ENCODE assay signal across 6 cellular contexts in genomic region chr1:229176457-229176856, GRCh38.
DNase-seq lines count a peak whose midpoint lies in the region; FAIRE-seq and TF ChIP-seq lines count a peak whose summit lies in the region.
"Not testable (repeated sequence)": the region's sequence is repeated elsewhere in the genome, so short reads cannot be mapped to it uniquely, and the experiment has no call there.

No MANE protein-coding gene starts in this region.

- not testable (repeated sequence) for H3K18ac ChIP-seq in trophoblast cell (ENCODE audit: low read length)

- not testable (repeated sequence) for H3K27me3 ChIP-seq in HUES6 (ENCODE audit: control insufficient read depth, insufficient read depth, low read length); astrocyte (ENCODE audit: insufficient read depth, low read length); trophoblast cell (ENCODE audit: insufficient read depth, low read length)

- H3K79me2 ChIP-seq in astrocyte (ENCODE audit: insufficient read depth, low read length); trophoblast cell (ENCODE audit: control insufficient read depth, insufficient read depth, low read length, poor library complexity): not testable (repeated sequence)

- not testable (repeated sequence) for H3K4me1 Mint-ChIP-seq in astrocyte (ENCODE audit: low read depth, unreplicated experiment)
- H3K4me1 Mint-ChIP-seq in nephron progenitor cell: peaks cover 22% of the 10 kb centered on the region

- peak; percentile 39 for DNase-seq in AG10803 (ENCODE audit: low read depth)
- peak; percentile 41 for DNase-seq in astrocyte (ENCODE audit: low read depth)
- DNase-seq in fibroblast of the aortic adventitia (ENCODE audit: low read depth): peak; percentile 39
- DNase-seq in nephron progenitor cell: peak; percentile 18
- DNase-seq in trophoblast cell: not testable (repeated sequence)

- not testable (repeated sequence) for H2BK12ac ChIP-seq in trophoblast cell (ENCODE audit: low read length)

- H3K23ac ChIP-seq in trophoblast cell (ENCODE audit: low read length): not testable (repeated sequence)

- peak overlapping the region; percentile 40 for H2BK5ac ChIP-seq in trophoblast cell (ENCODE audit: low read depth, low read length, poor library complexity)

- not testable (repeated sequence) for H3K4me3 Mint-ChIP-seq in astrocyte (ENCODE audit: unreplicated experiment); nephron progenitor cell

- not testable (repeated sequence) for H4K8ac ChIP-seq in trophoblast cell (ENCODE audit: low read depth, low read length)

- not testable (repeated sequence) for H4K12ac ChIP-seq in trophoblast cell (ENCODE audit: low read depth, low read length)

- not testable (repeated sequence) for H3K9me3 Mint-ChIP-seq in astrocyte (ENCODE audit: unreplicated experiment); nephron progenitor cell

- not testable (repeated sequence) for H3K9me3 ChIP-seq in HUES6 (ENCODE audit: control insufficient read depth, insufficient read depth, low read depth, low read length); astrocyte (ENCODE audit: insufficient read depth, low read depth, low read length); trophoblast cell (ENCODE audit: insufficient read depth, low read depth, low read length)

- H3K27me3 Mint-ChIP-seq in astrocyte (ENCODE audit: low read depth, unreplicated experiment); nephron progenitor cell (ENCODE audit: low read depth, poor library complexity): not testable (repeated sequence)

- H4K91ac ChIP-seq in trophoblast cell (ENCODE audit: low read depth, low read length): peak overlapping the region; percentile 37

- not testable (repeated sequence) for H2AFZ ChIP-seq in astrocyte (ENCODE audit: low read depth, low read length); trophoblast cell (ENCODE audit: insufficient read depth, low read length, poor library complexity)

- no CpG with 5 or more reads among the region's 6 CpGs for WGBS in trophoblast cell (ENCODE audit: extremely low coverage, insufficient coverage, insufficient read length)

- H3K4me3 ChIP-seq in AG10803 (ENCODE audit: low read length); astrocyte (ENCODE audit: insufficient read depth, low read depth, low read length); fibroblast of the aortic adventitia (ENCODE audit: low read depth, low read length); trophoblast cell (ENCODE audit: low read depth, low read length): not testable (repeated sequence)
- H3K4me3 ChIP-seq in HUES6 (ENCODE audit: low read depth, low read length): peak overlapping the region; percentile 59; the same call in 1 of the 2 replicates

- H3K14ac ChIP-seq in trophoblast cell (ENCODE audit: low read length): not testable (repeated sequence)

- H3K9ac ChIP-seq in HUES6 (ENCODE audit: low read length): peak overlapping the region; percentile 97
- not testable (repeated sequence) for H3K9ac ChIP-seq in astrocyte (ENCODE audit: low read length); trophoblast cell (ENCODE audit: low read length)

- peak overlapping the region; percentile 47; the same call in 1 of the 2 replicates for H3K27ac ChIP-seq in HUES6 (ENCODE audit: low read depth, low read length)
- H3K27ac ChIP-seq in astrocyte (ENCODE audit: low read depth, low read length); trophoblast cell (ENCODE audit: low read depth, low read length): not testable (repeated sequence)

- not testable (repeated sequence) for H4K20me1 ChIP-seq in astrocyte (ENCODE audit: insufficient read depth, low read length)

- H3K27ac Mint-ChIP-seq in astrocyte (ENCODE audit: unreplicated experiment); nephron progenitor cell: not testable (repeated sequence)

- H2BK120ac ChIP-seq in trophoblast cell (ENCODE audit: insufficient read depth, low read length, poor library complexity): peak overlapping the region; percentile 51

- FAIRE-seq in astrocyte (lab: Jason Lieb, UNC): not testable (repeated sequence)

- not testable (repeated sequence) for H3K4me2 ChIP-seq in astrocyte (ENCODE audit: low read length)
- peak overlapping the region; percentile 7 for H3K4me2 ChIP-seq in trophoblast cell (ENCODE audit: low read length)

- not testable (repeated sequence) for H3K79me1 ChIP-seq in trophoblast cell (ENCODE audit: low read length)

- not testable (repeated sequence) for H3K4ac ChIP-seq in trophoblast cell (ENCODE audit: low read depth, low read length)

- peaks cover 17% of the 10 kb centered on the region for H3K4me1 ChIP-seq in HUES6 (ENCODE audit: control insufficient read depth, insufficient read depth, low read length)
- H3K4me1 ChIP-seq in astrocyte (ENCODE audit: insufficient read depth, low read length); trophoblast cell (ENCODE audit: control insufficient read depth in 1 of 2, insufficient read depth in 2 of 2, low read length in 2 of 2): not testable (repeated sequence)

- H3K36me3 Mint-ChIP-seq in astrocyte (ENCODE audit: low read depth, unreplicated experiment); nephron progenitor cell (ENCODE audit: low read depth): not testable (repeated sequence)

- H2AK5ac ChIP-seq in trophoblast cell (ENCODE audit: low read length): not testable (repeated sequence)

- not testable (repeated sequence) for TF ChIP-seq CTCF in AG10803 (conservative IDR thresholded peaks at IDR 0.05; ENCODE audit: low read length); astrocyte (IDR thresholded peaks at IDR 0.05; ENCODE audit: insufficient read depth, low read depth, low read length); fibroblast of the aortic adventitia (IDR thresholded peaks at IDR 0.05; ENCODE audit: insufficient read depth, low read length); nephron progenitor cell (IDR thresholded peaks at IDR 0.05)

- not testable (repeated sequence) for H3K36me3 ChIP-seq in HUES6 (ENCODE audit: control insufficient read depth, insufficient read depth, low read length); astrocyte (ENCODE audit: insufficient read depth, low read length); trophoblast cell (ENCODE audit: control insufficient read depth in 1 of 2, insufficient read depth in 2 of 2, low read length in 2 of 2)
